In the genomic region with DNA sequence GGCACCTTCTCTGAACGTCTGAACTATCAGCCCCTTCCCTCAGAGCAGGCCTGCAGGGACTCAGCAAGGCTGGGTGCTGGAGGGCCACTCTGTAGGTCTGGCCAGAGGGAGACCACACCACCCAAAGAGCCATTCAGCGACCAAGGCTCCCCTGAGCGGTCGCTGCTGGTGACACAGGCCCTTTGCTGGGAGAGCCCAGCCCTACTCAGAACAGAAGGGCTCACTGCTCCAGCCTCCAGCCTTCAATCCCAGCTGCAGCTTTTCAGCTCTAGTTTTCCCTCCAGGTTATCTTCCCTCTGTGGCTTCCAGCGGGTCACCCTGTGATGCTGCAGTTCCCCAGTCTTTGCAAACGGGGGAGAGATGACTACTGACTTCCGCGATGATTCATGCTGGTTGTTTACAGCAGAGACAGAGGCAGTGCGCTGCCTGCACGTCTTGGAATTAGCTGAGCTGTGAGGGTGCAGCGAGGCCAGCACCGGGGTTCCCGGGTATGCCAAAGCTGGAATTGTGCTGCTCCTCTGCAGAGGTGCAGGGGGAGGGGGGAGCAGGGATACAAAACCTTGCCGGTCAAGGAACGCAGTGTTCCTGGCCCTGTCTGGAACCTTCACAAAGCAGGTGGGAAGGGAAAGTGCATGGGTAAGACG, we compare ENCODE assay signal across 8 cellular contexts.
DNase-seq lines count a peak whose midpoint lies in the region; ATAC-seq, FAIRE-seq and TF ChIP-seq lines count a peak whose summit lies in the region.

No MANE protein-coding gene starts in this region.

- no peaks in the 10 kb centered on the region for H3F3A ChIP-seq in SK-N-SH (replicated peaks; ENCODE audit: insufficient read depth)

- DNase-seq in SKM-1 treated with dmso at 0.1 percent for 144 hours (lab: John Stamatoyannopoulos, UW; ENCODE audit: unreplicated experiment), result peak; percentile 76
- DNase-seq in bronchial epithelial cell (ENCODE audit: low read depth), result peak; percentile 65
- DNase-seq in HepG2 (ENCODE audit: low spot score), result peak; percentile 61
- peak; percentile 46 for DNase-seq in stimulated activated CD4-positive, alpha-beta T cell treated with anti-CD3 and anti-CD28 coated beads, Interleukin-2, amount 100 ng/mL, for 4 hours (ENCODE audit: low read depth)
- DNase-seq in SK-N-SH, result no peak

- BruUV-seq in HepG2 (replicated peaks; lab: Mats Ljungman, UMichigan), result no TSS peak

- H3K79me2 ChIP-seq in HepG2 (ENCODE audit: insufficient read depth, low read length) (no peaks in the 10 kb centered on the region), SK-N-SH (ENCODE audit: insufficient read depth) (no peaks in the 10 kb centered on the region)

- H4K20me1 ChIP-seq in HepG2 (ENCODE audit: insufficient read depth, low read length) (no peaks in the 10 kb centered on the region), SK-N-SH (ENCODE audit: insufficient read depth) (no peaks in the 10 kb centered on the region)

- no peaks in the 10 kb centered on the region for H3K27me3 ChIP-seq in bronchial epithelial cell (ENCODE audit: control insufficient read depth, insufficient read depth, low read length)
- H3K27me3 ChIP-seq in HepG2 (ENCODE audit: control insufficient read depth in 1 of 2, insufficient read depth in 2 of 2, low read length in 2 of 2), result peaks cover 4 to 24% of the 10 kb centered on the region in 2 experiments; a peak in 3 of 5 replicates
- H3K27me3 ChIP-seq in SK-N-SH (ENCODE audit: insufficient read depth), result no peaks in the 10 kb centered on the region

- WGBS in HepG2 (ENCODE audit: low lambda C conversion rate), result 26% methylated on average over 16 of the region's 16 CpGs
- WGBS in SK-N-SH (ENCODE audit: low lambda C conversion rate), result 39% methylated on average over 11 of the region's 16 CpGs

- FAIRE-seq in bronchial epithelial cell (lab: Jason Lieb, UNC), result peak; percentile 23
- peak; percentile 68 for FAIRE-seq in HepG2 (lab: Jason Lieb, UNC)

- TF ChIP-seq RAD21 in HepG2 (CRISPR knock-in tag; IDR thresholded peaks at IDR 0.05) (no peak), SK-N-SH (IDR thresholded peaks at IDR 0.05; ENCODE audit: low read length) (no peak)

- H3K4me2 ChIP-seq in HepG2 (ENCODE audit: low read depth, low read length) (peak overlapping the region; percentile 60), SK-N-SH (no peak overlapping the region)

- H3K9me3 ChIP-seq in HepG2 (ENCODE audit: low read length) (no peaks in the 10 kb centered on the region), SK-N-SH (no peaks in the 10 kb centered on the region)

- intact Hi-C loops in HepG2 (cut with micrococcal nuclease; ENCODE audit: unreplicated experiment), result no loop called here

- in situ Hi-C loops in HepG2 (cut with HindIII; ENCODE audit: extremely low pct_ligation_motif_present, low pct_unique_long_range_greater_than_20kb), result no loop called here

- H3K27ac ChIP-seq in HepG2 (ENCODE audit: extremely low read length, insufficient read depth, low read length) (no peak overlapping the region), SK-N-SH (ENCODE audit: low read depth in 2 of 2, low read length in 1 of 2) (no peak overlapping the region)

- TF ChIP-seq CTCF in bronchial epithelial cell (IDR thresholded peaks at IDR 0.05; ENCODE audit: insufficient read depth, low read length, severe bottlenecking) (no peak), HepG2 (CRISPR knock-in tag; IDR thresholded peaks at IDR 0.05) (peak; percentile 28), SK-N-SH (IDR thresholded peaks at IDR 0.05) (no peak)

- no peaks in the 10 kb centered on the region for H3K9me2 ChIP-seq in SK-N-SH

- POLR2A ChIA-PET in HepG2 (lab: Yijun Ruan, JAX), result no interaction called here
- POLR2A ChIA-PET in SK-N-SH (lab: Yijun Ruan, JAX), result no interaction called here

- no peak for TF ChIP-seq POLR2A in HepG2 (IDR thresholded peaks at IDR 0.05; ENCODE audit: insufficient read depth in 1 of 2, low read depth in 2 of 2, low read length in 2 of 2)

- CTCF ChIA-PET in HepG2 (lab: Yijun Ruan, JAX; ENCODE audit: low intra/inter-chr PET ratio, low total read pairs) (no interaction called here), SK-N-SH (lab: Yijun Ruan, JAX) (interaction anchor here (1.4 kb wide), 1 partner anchor 73 kb away, joined by 5 read pairs; no protein-coding TSS in a partner anchor)

- no peak overlapping the region for H3K9ac ChIP-seq in HepG2 (ENCODE audit: insufficient read depth, low read depth, low read length)
- no peak overlapping the region for H3K9ac ChIP-seq in SK-N-SH

- H3K4me3 ChIP-seq in bronchial epithelial cell (ENCODE audit: low read depth, low read length), result no peak overlapping the region
- peak overlapping the region in 1 of 3 experiments; percentile 19; a peak in 2 of 6 replicates for H3K4me3 ChIP-seq in HepG2 (replicated peaks in 1 of 3; ENCODE audit: insufficient read depth in 1 of 3, low read depth in 2 of 3, low read length in 3 of 3)
- H3K4me3 ChIP-seq in SK-N-SH (ENCODE audit: low read depth in 2 of 2, low read length in 1 of 2), result no peak overlapping the region

- H2AFZ ChIP-seq in HepG2 (ENCODE audit: low read length) (no peak overlapping the region), SK-N-SH (ENCODE audit: low read depth) (no peak overlapping the region)

- H3K36me3 ChIP-seq in bronchial epithelial cell (ENCODE audit: control insufficient read depth, insufficient read depth, low read length) (no peaks in the 10 kb centered on the region), HepG2 (replicated peaks in 1 of 2; ENCODE audit: control insufficient read depth in 1 of 2, insufficient read depth in 2 of 2, low read length in 2 of 2) (no peaks in the 10 kb centered on the region), SK-N-SH (replicated peaks in 1 of 2; ENCODE audit: control insufficient read depth in 1 of 2, insufficient read depth in 2 of 2, low read length in 1 of 2) (no peaks in the 10 kb centered on the region)

- ATAC-seq in HG02885 (IDR thresholded peaks at IDR 0.05; ENCODE audit: poor library complexity, unreplicated experiment) (peak; percentile 71), HepG2 (peak; percentile 81), GM21423 (IDR thresholded peaks at IDR 0.05; ENCODE audit: unreplicated experiment) (no peak), HG03354 (IDR thresholded peaks at IDR 0.05; ENCODE audit: poor library complexity, severe bottlenecking, unreplicated experiment) (no peak)

- peak in 1 of 2 experiments; percentile 60; a peak in 1 of 4 replicates for TF ChIP-seq EP300 in HepG2 (IDR thresholded peaks at IDR 0.05; ENCODE audit: low read depth in 2 of 2, low read length in 2 of 2)
- peak; percentile 29; the same call in 1 of the 2 replicates for TF ChIP-seq EP300 in HepG2 (CRISPR knock-in tag; IDR thresholded peaks at IDR 0.05; ENCODE audit: borderline replicate concordance)
- TF ChIP-seq EP300 in SK-N-SH (IDR thresholded peaks at IDR 0.05; ENCODE audit: borderline replicate concordance in 1 of 2, low read depth in 1 of 2, low read length in 1 of 2), result no peak

- H3K4me1 ChIP-seq in HepG2 (ENCODE audit: insufficient read depth, low read length), result peaks cover 34% of the 10 kb centered on the region
- no peaks in the 10 kb centered on the region; a peak in 2 of 4 replicates for H3K4me1 ChIP-seq in SK-N-SH (ENCODE audit: control insufficient read depth in 1 of 2, insufficient read depth in 2 of 2, low read depth in 1 of 2, low read length in 1 of 2)

TF ChIP-seq in HepG2, 621 proteins besides CTCF, POLR2A, EP300 and RAD21 (continues in another document):
- TF ChIP-seq ZFP82 (CRISPR knock-in tag; IDR thresholded peaks at IDR 0.05; ENCODE audit: borderline replicate concordance), result no peak
- peak; percentile 63 for TF ChIP-seq ZMYM3 (CRISPR knock-in tag; IDR thresholded peaks at IDR 0.05)
- peak; percentile 46; the same call in 1 of the 2 replicates for TF ChIP-seq ZNF788 (CRISPR knock-in tag; IDR thresholded peaks at IDR 0.05; ENCODE audit: borderline replicate concordance)
- TF ChIP-seq PHB2 (IDR thresholded peaks at IDR 0.05; ENCODE audit: partially characterized antibody), result no peak
- no peak for TF ChIP-seq CENPT (CRISPR knock-in tag; IDR thresholded peaks at IDR 0.05; ENCODE audit: low read depth)
- TF ChIP-seq JUNB (CRISPR knock-in tag; IDR thresholded peaks at IDR 0.05; ENCODE audit: borderline replicate concordance), result peak; percentile 49; the same call in 1 of the 2 replicates
- no peak for TF ChIP-seq ONECUT2 (CRISPR knock-in tag; IDR thresholded peaks at IDR 0.05)

TF ChIP-seq in SK-N-SH, 30 proteins besides CTCF, POLR2A, EP300 and RAD21:
- TF ChIP-seq ELF1 (IDR thresholded peaks at IDR 0.05) (no peak), YY1 (IDR thresholded peaks at IDR 0.05; ENCODE audit: low read depth) (no peak), POLR2AphosphoS5 (IDR thresholded peaks at IDR 0.05; ENCODE audit: low read depth, low read length) (no peak), RXRA (IDR thresholded peaks at IDR 0.05; ENCODE audit: borderline replicate concordance, low read depth) (no peak), MXI1 (IDR thresholded peaks at IDR 0.05; ENCODE audit: low read depth, low read length) (no peak), FOSL2 (IDR thresholded peaks at IDR 0.05; ENCODE audit: borderline replicate concordance, low read depth) (no peak)
TF ChIP-seq in SK-N-SH: peak in this region for 0.

Comparison
In these comparisons a context has a peak if more than half of its experiments do, and no peak if none do; other contexts are left out.
1. ATAC-seq: peak in HG02885 (single experiment) and HepG2 (single experiment); none in GM21423 (single experiment) and HG03354 (single experiment).